In genomic region chr18:28961669-28962228, GRCh38 we compare ENCODE assay signal across 8 cellular contexts.
DNase-seq lines count a peak whose midpoint lies in the region; ATAC-seq and TF ChIP-seq lines count a peak whose summit lies in the region.

No MANE protein-coding gene starts in this region.

- H3K36me3 ChIP-seq in Panc1 (ENCODE audit: control insufficient read depth, insufficient read depth, low read length) = no peaks in the 10 kb centered on the region

- H3K36me3 Mint-ChIP-seq in activated T-cell treated with anti-CD3 and anti-CD28 coated beads, Interleukin-2, amount 50 U/mL, for 72 hours (ENCODE audit: insufficient read depth in 2 of 2) = peaks cover 2 to 3% of the 10 kb centered on the region in 2 donors

- TF ChIP-seq CTCF in Panc1 (IDR thresholded peaks at IDR 0.05) = peak; percentile 62

- peaks cover 3 to 7% of the 10 kb centered on the region in 2 donors for H3K9me3 Mint-ChIP-seq in activated T-cell treated with anti-CD3 and anti-CD28 coated beads, Interleukin-2, amount 50 U/mL, for 72 hours

- in situ Hi-C loops in Panc1 (cut with HindIII; ENCODE audit: low pct_unique_long_range_greater_than_20kb, low sequenced_read_pairs) = no loop called here

- H3K27ac ChIP-seq in Panc1 (ENCODE audit: low read length) = no peak overlapping the region

- H3K9me3 ChIP-seq in Panc1 (ENCODE audit: control insufficient read depth, insufficient read depth, low read depth, low read length) = no peaks in the 10 kb centered on the region

- peak; percentile 41 for DNase-seq in CD1c-positive myeloid dendritic cell (ENCODE audit: extremely low spot score)
- peak; percentile 12 for DNase-seq in HS-27A (ENCODE audit: low read depth)
- peak; percentile 17 for DNase-seq in Panc1 (ENCODE audit: low read depth, low spot score)
- DNase-seq in globus pallidus (ENCODE audit: low spot score) = peak; percentile 5
- no peak for DNase-seq in cerebellum (ENCODE audit: low spot score)
- no peak for DNase-seq in activated T-cell treated with anti-CD3 and anti-CD28 coated beads, Interleukin-2, amount 50 U/mL, for 72 hours
- no peak for DNase-seq in middle frontal gyrus (ENCODE audit: extremely low spot score, low spot score)

- intact Hi-C loops in Panc1 (cut with micrococcal nuclease; ENCODE audit: unreplicated experiment) = no loop called here

- ATAC-seq in Panc1 = no peak
- no peak for ATAC-seq in activated T-cell treated with anti-CD3 and anti-CD28 coated beads, Interleukin-2, amount 50 U/mL, for 72 hours (replicated peaks in 1 of 2)
- ATAC-seq in GM18870 (IDR thresholded peaks at IDR 0.05; ENCODE audit: unreplicated experiment) = no peak

- POLR2A ChIA-PET in Panc1 (lab: Charles Lee) = no interaction called here

- H3K27me3 Mint-ChIP-seq in activated T-cell treated with anti-CD3 and anti-CD28 coated beads, Interleukin-2, amount 50 U/mL, for 72 hours (ENCODE audit: low read depth) = no peaks in the 10 kb centered on the region

- no TSS peak for BruUV-seq in Panc1 (replicated peaks; lab: Mats Ljungman, UMichigan)

- no peaks in the 10 kb centered on the region for H3K27me3 ChIP-seq in Panc1 (ENCODE audit: control insufficient read depth, insufficient read depth, low read length)

- CTCF ChIA-PET in Panc1 (lab: Charles Lee) = no interaction called here

- no peak overlapping the region for H3K4me3 Mint-ChIP-seq in activated T-cell treated with anti-CD3 and anti-CD28 coated beads, Interleukin-2, amount 50 U/mL, for 72 hours

- H3K4me1 ChIP-seq in Panc1 (ENCODE audit: control insufficient read depth, insufficient read depth, low read length) = no peaks in the 10 kb centered on the region

- H3K4me1 Mint-ChIP-seq in activated T-cell treated with anti-CD3 and anti-CD28 coated beads, Interleukin-2, amount 50 U/mL, for 72 hours (ENCODE audit: low read depth) = no peaks in the 10 kb centered on the region

- H3K27ac Mint-ChIP-seq in activated T-cell treated with anti-CD3 and anti-CD28 coated beads, Interleukin-2, amount 50 U/mL, for 72 hours = no peak overlapping the region

- no peak overlapping the region for H3K4me3 ChIP-seq in Panc1 (ENCODE audit: low read depth in 2 of 2, low read length in 2 of 2)

Comparison
In these comparisons a context has a peak if more than half of its experiments do, and no peak if none do; other contexts are left out.
1. DNase-seq: peak in CD1c-positive myeloid dendritic cell (single experiment), HS-27A (single experiment), Panc1 (single experiment) and globus pallidus (single experiment); none in cerebellum (single experiment), activated T-cell treated with anti-CD3 and anti-CD28 coated beads, Interleukin-2, amount 50 U/mL, for 72 hours (0 of 2) and middle frontal gyrus (single experiment).